ENCODE assay signal across 9 cellular contexts in genomic region chr16:87956771-87957279, GRCh38. TPM values are rescaled to one million over a fixed set of nuclear protein-coding genes. Genes with fewer than 3 reads are reported as not detected.
A peak's percentile ranks its signal among the peaks of the same experiment; 100 is the strongest.
DNase-seq lines count a peak whose midpoint lies in the region; ATAC-seq and TF ChIP-seq lines count a peak whose summit lies in the region.
"Had no signal": no experiment of that assay in that cellular context is flagged by ENCODE, and none has a peak within 500 bp of the region (broad histone marks: within the 10 kb centered on the region; RNA-seq: fewer than 3 reads in every experiment).

No MANE protein-coding gene starts in this region.

- H3K27ac Mint-ChIP-seq in naive thymus-derived CD8-positive, alpha-beta T cell = peak overlapping the region; percentile 93 to 98 (median 96)

- peaks cover 75% of the 10 kb centered on the region for H3K79me2 ChIP-seq in ACC112 (ENCODE audit: control insufficient read depth, insufficient read depth, low read length, unreplicated experiment)

- peak; percentile 14 for ATAC-seq in GM18907 (IDR thresholded peaks at IDR 0.05; ENCODE audit: unreplicated experiment)
- ATAC-seq in naive thymus-derived CD8-positive, alpha-beta T cell = peak; percentile 29 to 39

- H3K36me3 Mint-ChIP-seq in naive thymus-derived CD8-positive, alpha-beta T cell = peaks cover 0 to 39% (median 3%) of the 10 kb centered on the region in 3 donors

- POLR2A ChIA-PET in naive thymus-derived CD8-positive, alpha-beta T cell (lab: Charles Lee) = interaction anchor here (1.0 to 1.1 kb wide), 2 partner anchors 87 to 191 kb away, joined by 3 read pairs; partner anchors contain the start of genes KLHDC4 and SLC7A5

- no peaks in the 10 kb centered on the region for H3K9me3 Mint-ChIP-seq in naive thymus-derived CD8-positive, alpha-beta T cell

- H3K27me3 ChIP-seq in ACC112 (ENCODE audit: insufficient read depth, low read length) = no peaks in the 10 kb centered on the region

- H2AFZ ChIP-seq in ACC112 (ENCODE audit: low read length, unreplicated experiment) = no peak overlapping the region

- H3K36me3 ChIP-seq in ACC112 (ENCODE audit: insufficient read depth, low read length) = peaks cover 9% of the 10 kb centered on the region; the same call in 1 of the 2 replicates

- peak; percentile 44 for DNase-seq in RKO (ENCODE audit: low spot score)
- DNase-seq in cardiac fibroblast (ENCODE audit: low read depth in 2 of 2) = peak; percentile 65 to 71
- DNase-seq in naive thymus-derived CD8-positive, alpha-beta T cell = peak in 2 of 10 donors; percentile 27 to 32
- no peak for DNase-seq in HK-2 (ENCODE audit: unreplicated experiment)
- DNase-seq in NCI-H774 (lab: John Stamatoyannopoulos, UW) = no peak
- DNase-seq in cortex of kidney (lab: John Stamatoyannopoulos, UW) = no peak

- H3K4me1 Mint-ChIP-seq in naive thymus-derived CD8-positive, alpha-beta T cell = peaks cover 47 to 96% (median 88%) of the 10 kb centered on the region in 4 donors

- H3K4me1 ChIP-seq in ACC112 (ENCODE audit: control insufficient read depth, insufficient read depth, low read length, unreplicated experiment) = peaks cover 28% of the 10 kb centered on the region

- peak; percentile 36 for TF ChIP-seq CTCF in cardiac fibroblast (IDR thresholded peaks at IDR 0.05; ENCODE audit: low read depth, low read length)

- peak overlapping the region; percentile 74 to 93 (median 85) for H3K4me3 Mint-ChIP-seq in naive thymus-derived CD8-positive, alpha-beta T cell

- H3K4me3 ChIP-seq in ACC112 (ENCODE audit: low read depth, low read length) (no peak overlapping the region), cardiac fibroblast (replicated peaks in 1 of 2; ENCODE audit: low read depth in 2 of 2, low read length in 2 of 2) (no peak overlapping the region)
- H3K4me3 ChIP-seq: HAP-1 had no signal

- H3K27me3 Mint-ChIP-seq in naive thymus-derived CD8-positive, alpha-beta T cell = no peaks in the 10 kb centered on the region

- peak overlapping the region; percentile 9; the same call in 1 of the 2 replicates for H3K27ac ChIP-seq in ACC112 (ENCODE audit: low read depth, low read length)

RNA-seq across cellular contexts. Expression of gene BANP, which starts 5.6 kb away (rescaled TPM):
- 10 to 100 TPM; 85.2 to 89.4 TPM for total RNA-seq in naive thymus-derived CD8-positive, alpha-beta T cell
- 10 to 100 TPM; 13.4 to 29.1 (median 15.7) TPM for polyA plus RNA-seq in naive thymus-derived CD8-positive, alpha-beta T cell

RNA-seq across cellular contexts. Expression of gene CA5A, which starts 20.5 kb away (rescaled TPM):
- total RNA-seq in naive thymus-derived CD8-positive, alpha-beta T cell = not detected
- not detected for polyA plus RNA-seq in naive thymus-derived CD8-positive, alpha-beta T cell

Comparison
In these comparisons a context has a peak if more than half of its experiments do, and no peak if none do; other contexts are left out.
1. DNase-seq: peak in RKO (single experiment) and cardiac fibroblast (2 of 2); none in HK-2 (single experiment), NCI-H774 (single experiment) and cortex of kidney (single experiment).